9 cellular contexts compared by ENCODE assay signal in genomic region chr3:26712211-26713026, GRCh38.
A peak's percentile ranks its signal among the peaks of the same experiment; 100 is the strongest.
DNase-seq lines count a peak whose midpoint lies in the region; TF ChIP-seq lines count a peak whose summit lies in the region.
"Had no signal": no experiment of that assay in that cellular context is flagged by ENCODE, and none has a peak within 500 bp of the region (broad histone marks: within the 10 kb centered on the region; RNA-seq: fewer than 3 reads in every experiment).

No MANE protein-coding gene starts in this region.

- H3K4me1 ChIP-seq in left ventricle myocardium inferior = no peaks in the 10 kb centered on the region
- H3K4me1 ChIP-seq in stomach = peaks cover 0 to 4% (median 0%) of the 10 kb centered on the region in 4 donors

- H3K9me3 ChIP-seq in left ventricle myocardium inferior (replicated peaks) = no peaks in the 10 kb centered on the region
- H3K9me3 ChIP-seq in stomach = no peaks in the 10 kb centered on the region

- TF ChIP-seq EP300 in stomach (IDR thresholded peaks at IDR 0.05) = no peak

- no peak for TF ChIP-seq POLR2A in stomach (IDR thresholded peaks at IDR 0.05)

- H3K36me3 ChIP-seq in left ventricle myocardium inferior = no peaks in the 10 kb centered on the region
- no peaks in the 10 kb centered on the region for H3K36me3 ChIP-seq in stomach

- DNase-seq in SHP77 (lab: John Stamatoyannopoulos, UW) (peak; percentile 32 to 34), SHP77 treated with DMSO at 0.1 percent for 48 hours (lab: John Stamatoyannopoulos, UW) (no peak), H4 (ENCODE audit: low spot score) (peak; percentile 10), SW 1271 (lab: John Stamatoyannopoulos, UW) (peak; percentile 6 to 29), left ventricle myocardium inferior (no peak), stomach (no peak)
- no peak for DNase-seq in stimulated activated naive CD4-positive, alpha-beta T cell treated with Interleukin-2 at 50 U/mL for 16 hours (lab: John Stamatoyannopoulos, UW)
- DNase-seq: activated naive CD8-positive, alpha-beta T cell treated with anti-CD3 and anti-CD28 coated beads, Interleukin-2, amount 10 ng/mL, durations not matched to agents 7 days and 5 days had no signal

- TF ChIP-seq CTCF in LNCAP (IDR thresholded peaks at IDR 0.05) (peak; percentile 66), left ventricle myocardium inferior (IDR thresholded peaks at IDR 0.05; ENCODE audit: borderline replicate concordance) (peak; percentile 80), stomach (IDR thresholded peaks at IDR 0.05) (peak in 5 of 7 experiments; percentile 20 to 65 (median 52))

- intact Hi-C loops in left ventricle myocardium inferior (cut with micrococcal nuclease) = loop anchor here (5.0 to 10.0 kb wide), 2 partner anchors 808 to 1065 kb away; no protein-coding TSS in a partner anchor
- intact Hi-C loops in stomach (cut with DNase I; ENCODE audit: low total_unique reads) = no loop called here

- H3K4me3 ChIP-seq in left ventricle myocardium inferior (no peak overlapping the region), stomach (no peak overlapping the region)

- H3K27ac ChIP-seq in left ventricle myocardium inferior (replicated peaks) (no peak overlapping the region), stomach (no peak overlapping the region)

- H3K27me3 ChIP-seq in left ventricle myocardium inferior (ENCODE audit: low read depth) = no peaks in the 10 kb centered on the region
- H3K27me3 ChIP-seq in stomach = no peaks in the 10 kb centered on the region

- 24 to 34% (median 34%) methylated on average over 4 to 5 of the region's 5 CpGs for WGBS in stomach, 5 donors

Comparison
In these comparisons a context has a peak if more than half of its experiments do, and no peak if none do; other contexts are left out.
1. DNase-seq: peak in SHP77 (2 of 2), H4 (single experiment) and SW 1271 (2 of 2); none in SHP77 treated with DMSO at 0.1 percent for 48 hours (single experiment), left ventricle myocardium inferior (single experiment), stomach (single experiment) and stimulated activated naive CD4-positive, alpha-beta T cell treated with Interleukin-2 at 50 U/mL for 16 hours (single experiment).
2. Peak in every context shown above with its lines, with median percentiles within 50 percentile points of each other: CTCF ChIP-seq.